ENCODE assay signal across 29 cellular contexts in genomic region chr12:52710744-52711143, GRCh38. TPM values are rescaled to one million over a fixed set of nuclear protein-coding genes. Genes with fewer than 3 reads are reported as not detected.
"Had no signal": no experiment of that assay in that cellular context is flagged by ENCODE, and none has a peak within 500 bp of the region (broad histone marks: within the 10 kb centered on the region; RNA-seq: fewer than 3 reads in every experiment).

No MANE protein-coding gene starts in this region.

- H3K4me3 ChIP-seq: heart left ventricle, sigmoid colon, smooth muscle cell, testis, vagina had no signal

- H3K9me3 ChIP-seq: heart left ventricle, sigmoid colon, testis, vagina had no signal

- H3K36me3 Mint-ChIP-seq: activated naive CD4-positive, alpha-beta T cell treated with anti-CD3 and anti-CD28 coated beads, Interleukin-2, amount 50 U/mL, for 72 hours; brain; mesothelial cell of epicardium; natural killer cell treated with Interleukin-12 subunit alpha and Interleukin-12 subunit beta and Interleukin-15 and Interleukin-18, amount 100 ng/mL, for 72 hours had no signal

- H3K27ac Mint-ChIP-seq: activated CD4-positive, alpha-beta T cell treated with anti-CD3 and anti-CD28 coated beads, Interleukin-2, amount 10 ng/mL, durations not matched to agents 7 days and 5 days; activated CD8-positive, alpha-beta T cell treated with anti-CD3 and anti-CD28 coated beads, Interleukin-2, amount 10 ng/mL, durations not matched to agents 7 days and 5 days; activated naive CD4-positive, alpha-beta T cell treated with anti-CD3 and anti-CD28 coated beads, Interleukin-2, amount 50 U/mL, for 72 hours; brain; dendritic cell treated with granulocyte-macrophage colony-stimulating factor and Interleukin-4, amounts not matched to agents 40 ng/mL and 50 ng/mL, for 4 days; mesothelial cell of epicardium; natural killer cell treated with Interleukin-12 subunit alpha and Interleukin-12 subunit beta and Interleukin-15 and Interleukin-18, amount 100 ng/mL, for 72 hours; progenitor cell of endocrine pancreas had no signal

- H3K27ac ChIP-seq: heart left ventricle, sigmoid colon, testis, vagina, WERI-Rb-1 had no signal

- ATAC-seq: activated CD8-positive, alpha-beta T cell treated with anti-CD3 and anti-CD28 coated beads, Interleukin-2, amount 10 ng/mL, durations not matched to agents 7 days and 5 days; activated naive CD4-positive, alpha-beta T cell treated with anti-CD3 and anti-CD28 coated beads, Interleukin-2, amount 50 U/mL, for 72 hours; heart left ventricle; left ventricle myocardium superior; natural killer cell treated with Interleukin-12 subunit alpha and Interleukin-12 subunit beta and Interleukin-15 and Interleukin-18, amount 100 ng/mL, for 72 hours had no signal

- DNase-seq: activated CD4-positive, alpha-beta T cell treated with anti-CD3 and anti-CD28 coated beads, Interleukin-2, amount 10 ng/mL, durations not matched to agents 7 days and 5 days; activated CD4-positive, CD25-positive, alpha-beta regulatory T cell treated with anti-CD3 and anti-CD28 coated beads, Interleukin-2, amount 50 U/mL, for 72 hours; activated CD8-positive, alpha-beta T cell treated with anti-CD3 and anti-CD28 coated beads, Interleukin-2, amount 10 ng/mL, durations not matched to agents 7 days and 5 days; activated gamma-delta T cell treated with Interleukin-2 at 50 U/mL for 16 hours; aorta; effector CD4-positive, alpha-beta T cell; heart left ventricle; left ventricle myocardium superior; mammary epithelial cell; retina; sigmoid colon; stimulated activated CD4-positive, alpha-beta T cell treated with anti-CD3 and anti-CD28 coated beads, Interleukin-2, amount 100 ng/mL, for 48 hours; stimulated activated CD8-positive, alpha-beta memory T cell treated with anti-CD3 and anti-CD28 coated beads, Interleukin-4, amount 100 ng/mL, for 48 hours; stimulated activated naive CD4-positive, alpha-beta T cell; testis; WERI-Rb-1 had no signal

- H3K36me3 ChIP-seq: heart left ventricle, sigmoid colon, vagina, WERI-Rb-1 had no signal

- H3K4me3 Mint-ChIP-seq: activated CD4-positive, alpha-beta T cell treated with anti-CD3 and anti-CD28 coated beads, Interleukin-2, amount 10 ng/mL, durations not matched to agents 7 days and 5 days; activated CD8-positive, alpha-beta T cell treated with anti-CD3 and anti-CD28 coated beads, Interleukin-2, amount 10 ng/mL, durations not matched to agents 7 days and 5 days; brain; dendritic cell treated with granulocyte-macrophage colony-stimulating factor and Interleukin-4, amounts not matched to agents 40 ng/mL and 50 ng/mL, for 4 days; mesothelial cell of epicardium; natural killer cell treated with Interleukin-12 subunit alpha and Interleukin-12 subunit beta and Interleukin-15 and Interleukin-18, amount 100 ng/mL, for 72 hours had no signal

- H3K27me3 ChIP-seq: testis, vagina had no signal

RNA-seq across cellular contexts. Expression of gene KRT77, which starts 7.4 kb away (rescaled TPM):
- total RNA-seq: activated CD4-positive, alpha-beta T cell treated with anti-CD3 and anti-CD28 coated beads, Interleukin-2, amount 10 ng/mL, durations not matched to agents 7 days and 5 days; activated CD8-positive, alpha-beta T cell treated with anti-CD3 and anti-CD28 coated beads, Interleukin-2, amount 10 ng/mL, durations not matched to agents 7 days and 5 days; activated naive CD4-positive, alpha-beta T cell treated with anti-CD3 and anti-CD28 coated beads, Interleukin-2, amount 50 U/mL, for 72 hours; aorta; cardiac septum; chondrocyte; epithelial cell of proximal tubule; fibroblast of villous mesenchyme; heart left ventricle; left ventricle myocardium superior; mesothelial cell of epicardium; natural killer cell treated with Interleukin-12 subunit alpha and Interleukin-12 subunit beta and Interleukin-15 and Interleukin-18, amount 100 ng/mL, for 72 hours; osteocyte; progenitor cell of endocrine pancreas; sigmoid colon had no signal

RNA-seq across cellular contexts. Expression of gene KRT1, which starts 30.5 kb away (rescaled TPM):
- total RNA-seq: activated CD8-positive, alpha-beta T cell treated with anti-CD3 and anti-CD28 coated beads, Interleukin-2, amount 10 ng/mL, durations not matched to agents 7 days and 5 days; activated naive CD4-positive, alpha-beta T cell treated with anti-CD3 and anti-CD28 coated beads, Interleukin-2, amount 50 U/mL, for 72 hours; cardiac septum; chondrocyte; epithelial cell of proximal tubule; fibroblast of villous mesenchyme; mammary epithelial cell; mesothelial cell of epicardium; natural killer cell treated with Interleukin-12 subunit alpha and Interleukin-12 subunit beta and Interleukin-15 and Interleukin-18, amount 100 ng/mL, for 72 hours; osteocyte; progenitor cell of endocrine pancreas; sigmoid colon; testis had no signal

RNA-seq across cellular contexts. Expression of gene KRT2, which starts 58.7 kb away (rescaled TPM):
- total RNA-seq: activated naive CD4-positive, alpha-beta T cell treated with anti-CD3 and anti-CD28 coated beads, Interleukin-2, amount 50 U/mL, for 72 hours; aorta; cardiac septum; chondrocyte; epithelial cell of proximal tubule; fibroblast of villous mesenchyme; heart left ventricle; left ventricle myocardium superior; mammary epithelial cell; mesothelial cell of epicardium; natural killer cell treated with Interleukin-12 subunit alpha and Interleukin-12 subunit beta and Interleukin-15 and Interleukin-18, amount 100 ng/mL, for 72 hours; osteocyte; progenitor cell of endocrine pancreas; sigmoid colon; smooth muscle cell; testis had no signal
